ENCODE assay signal across 25 cellular contexts in genomic region chr21:41432567-41433460, GRCh38. TPM values are rescaled to one million over a fixed set of nuclear protein-coding genes. Genes with fewer than 3 reads are reported as not detected.
A peak's percentile ranks its signal among the peaks of the same experiment; 100 is the strongest.
DNase-seq lines count a peak whose midpoint lies in the region; ATAC-seq and TF ChIP-seq lines count a peak whose summit lies in the region.
"Had no signal": no experiment of that assay in that cellular context is flagged by ENCODE, and none has a peak within 500 bp of the region (broad histone marks: within the 10 kb centered on the region; RNA-seq: fewer than 3 reads in every experiment).

No MANE protein-coding gene starts in this region.

- peaks cover 6 to 100% (median 74%) of the 10 kb centered on the region in 6 donors for H3K36me3 ChIP-seq in spleen
- H3K36me3 ChIP-seq: prostate gland had no signal

- ATAC-seq in stimulated activated memory B cell treated with anti-CD40 and anti-IgM and Interleukin-4, amounts not matched to agents 10 μg/mL and 1 μg/mL and 100 μg/mL, for 72 hours: no peak
- ATAC-seq: GM23338, heart left ventricle, T-cell had no signal

- H3K4me1 Mint-ChIP-seq in activated CD4-positive, alpha-beta T cell treated with anti-CD3 and anti-CD28 coated beads, Interleukin-2, amount 10 ng/mL, durations not matched to agents 24 days and 14 days: peaks cover 63% of the 10 kb centered on the region
- H3K4me1 Mint-ChIP-seq in stimulated activated memory B cell treated with anti-CD40 and anti-IgM and Interleukin-4, amounts not matched to agents 10 μg/mL and 1 μg/mL and 100 μg/mL, for 72 hours: peaks cover 44% of the 10 kb centered on the region

- peaks cover 3 to 54% (median 35%) of the 10 kb centered on the region in 6 donors for H3K4me1 ChIP-seq in spleen
- H3K4me1 ChIP-seq: prostate gland, suprapubic skin had no signal

- H3K27me3 ChIP-seq in spleen (replicated peaks in 1 of 7): no peaks in the 10 kb centered on the region
- H3K27me3 ChIP-seq: heart left ventricle, left lung, suprapubic skin had no signal

- TF ChIP-seq POLR2A in spleen (IDR thresholded peaks at IDR 0.05): no peak

- H3K27me3 Mint-ChIP-seq in activated CD4-positive, alpha-beta T cell treated with anti-CD3 and anti-CD28 coated beads, Interleukin-2, amount 10 ng/mL, durations not matched to agents 24 days and 14 days: no peaks in the 10 kb centered on the region
- H3K27me3 Mint-ChIP-seq in stimulated activated memory B cell treated with anti-CD40 and anti-IgM and Interleukin-4, amounts not matched to agents 10 μg/mL and 1 μg/mL and 100 μg/mL, for 72 hours: no peaks in the 10 kb centered on the region
- H3K27me3 Mint-ChIP-seq: activated naive CD8-positive, alpha-beta T cell; central memory CD8-positive, alpha-beta T cell; T-cell had no signal

- TF ChIP-seq CTCF in spleen (IDR thresholded peaks at IDR 0.05 in 8 of 11, conservative IDR thresholded peaks at IDR 0.05 in 3 of 11): no peak

- H3K27ac Mint-ChIP-seq in activated CD4-positive, alpha-beta T cell treated with anti-CD3 and anti-CD28 coated beads, Interleukin-2, amount 10 ng/mL, durations not matched to agents 24 days and 14 days: peak overlapping the region; percentile 74
- H3K27ac Mint-ChIP-seq in stimulated activated memory B cell treated with anti-CD40 and anti-IgM and Interleukin-4, amounts not matched to agents 10 μg/mL and 1 μg/mL and 100 μg/mL, for 72 hours: peak overlapping the region; percentile 56
- H3K27ac Mint-ChIP-seq: activated naive CD8-positive, alpha-beta T cell; GM23338 had no signal

- intact Hi-C loops in activated CD4-positive, alpha-beta T cell treated with anti-CD3 and anti-CD28 coated beads, Interleukin-2, amount 10 ng/mL, durations not matched to agents 24 days and 14 days (cut with micrococcal nuclease): no loop called here
- intact Hi-C loops in spleen (cut with DNase I; ENCODE audit: low total_unique reads): no loop called here

- H3K9me3 ChIP-seq in spleen: peaks cover 0 to 21% (median 7%) of the 10 kb centered on the region in 8 donors
- H3K9me3 ChIP-seq: prostate gland, suprapubic skin had no signal

- H3K27ac ChIP-seq in spleen: peak overlapping the region in 3 of 8 donors; percentile 29 to 59 (median 33)
- H3K27ac ChIP-seq: heart left ventricle, left lung, PC-9, prostate gland, suprapubic skin had no signal

- 75 to 96% (median 83%) methylated on average over 10 of the region's 10 CpGs for WGBS in spleen, 5 donors

- peaks cover 8% of the 10 kb centered on the region for H3K9me3 Mint-ChIP-seq in activated CD4-positive, alpha-beta T cell treated with anti-CD3 and anti-CD28 coated beads, Interleukin-2, amount 10 ng/mL, durations not matched to agents 24 days and 14 days
- H3K9me3 Mint-ChIP-seq in stimulated activated memory B cell treated with anti-CD40 and anti-IgM and Interleukin-4, amounts not matched to agents 10 μg/mL and 1 μg/mL and 100 μg/mL, for 72 hours: peaks cover 11% of the 10 kb centered on the region
- H3K9me3 Mint-ChIP-seq: central memory CD8-positive, alpha-beta T cell; GM23338; T-cell had no signal

- DNase-seq in activated CD4-positive, alpha-beta T cell treated with anti-CD3 and anti-CD28 coated beads, Interleukin-2, amount 10 ng/mL, durations not matched to agents 24 days and 14 days: no peak
- no peak for DNase-seq in activated CD4-positive, alpha-beta T cell treated with anti-CD3 and anti-CD28 coated beads, Interleukin-2, amount 50 U/mL, for 4 hours
- DNase-seq in DMS79 treated with DMSO at 0.1 percent for 48 hours (lab: John Stamatoyannopoulos, UW) (peak; percentile 22), hepatic stellate cell (ENCODE audit: low spot score) (no peak), NCI-H446 (lab: John Stamatoyannopoulos, UW) (no peak), spleen (no peak)
- peak; percentile 33 for DNase-seq in activated CD8-positive, alpha-beta memory T cell treated with anti-CD3 and anti-CD28 coated beads, Interleukin-2, amount 50 U/mL, for 48 hours
- DNase-seq: 8988T; activated T-cell treated with anti-CD3 and anti-CD28 coated beads, Interleukin-2, amount 50 U/mL, for 48 hours; AML-193; COR-L47; heart left ventricle; left lung; NCI-H1105 treated with DMSO at 0.1 percent for 48 hours; NCI-H2081; PC-9; SHP77 treated with DMSO at 0.1 percent for 48 hours; stimulated activated CD4-positive, alpha-beta T cell treated with anti-CD3 and anti-CD28 coated beads, Interleukin-1b, Interleukin-23, amount 100 ng/mL, for 48 hours; T-cell had no signal

- no peak overlapping the region for H3K4me3 ChIP-seq in spleen
- H3K4me3 ChIP-seq: GM23338, heart left ventricle, left lung, PC-9, prostate gland, suprapubic skin had no signal

- H3K4me3 Mint-ChIP-seq in activated CD4-positive, alpha-beta T cell treated with anti-CD3 and anti-CD28 coated beads, Interleukin-2, amount 10 ng/mL, durations not matched to agents 24 days and 14 days: no peak overlapping the region
- H3K4me3 Mint-ChIP-seq in stimulated activated memory B cell treated with anti-CD40 and anti-IgM and Interleukin-4, amounts not matched to agents 10 μg/mL and 1 μg/mL and 100 μg/mL, for 72 hours: no peak overlapping the region
- H3K4me3 Mint-ChIP-seq: activated naive CD8-positive, alpha-beta T cell; central memory CD8-positive, alpha-beta T cell; GM23338; T-cell had no signal

- H3K36me3 Mint-ChIP-seq in activated CD4-positive, alpha-beta T cell treated with anti-CD3 and anti-CD28 coated beads, Interleukin-2, amount 10 ng/mL, durations not matched to agents 24 days and 14 days (ENCODE audit: low read depth): peaks cover 91% of the 10 kb centered on the region
- H3K36me3 Mint-ChIP-seq in stimulated activated memory B cell treated with anti-CD40 and anti-IgM and Interleukin-4, amounts not matched to agents 10 μg/mL and 1 μg/mL and 100 μg/mL, for 72 hours: peaks cover 49% of the 10 kb centered on the region

RNA-seq across cellular contexts. Expression of gene MX1, which starts 6.8 kb away (rescaled TPM):
- total RNA-seq in activated CD4-positive, alpha-beta T cell treated with anti-CD3 and anti-CD28 coated beads, Interleukin-2, amount 10 ng/mL, durations not matched to agents 24 days and 14 days: 88.8 and 90.5 TPM in 2 replicates
- total RNA-seq in spleen: 100 to 1,000 TPM in 5 of 7 donors, 10 to 100 TPM in 2; 67.4 to 148 (median 118) TPM
- polyA plus RNA-seq in spleen: 10 to 100 TPM; 32.8 to 56.5 (median 36.3) TPM

Comparison
In these comparisons a context has a peak if more than half of its experiments do, and no peak if none do; other contexts are left out.
1. DNase-seq: peak in DMS79 treated with DMSO at 0.1 percent for 48 hours (single experiment) and activated CD8-positive, alpha-beta memory T cell treated with anti-CD3 and anti-CD28 coated beads, Interleukin-2, amount 50 U/mL, for 48 hours (single experiment); none in activated CD4-positive, alpha-beta T cell treated with anti-CD3 and anti-CD28 coated beads, Interleukin-2, amount 10 ng/mL, durations not matched to agents 24 days and 14 days (single experiment), activated CD4-positive, alpha-beta T cell treated with anti-CD3 and anti-CD28 coated beads, Interleukin-2, amount 50 U/mL, for 4 hours (0 of 2), hepatic stellate cell (single experiment), NCI-H446 (0 of 2) and spleen (single experiment).